In the genomic region with DNA sequence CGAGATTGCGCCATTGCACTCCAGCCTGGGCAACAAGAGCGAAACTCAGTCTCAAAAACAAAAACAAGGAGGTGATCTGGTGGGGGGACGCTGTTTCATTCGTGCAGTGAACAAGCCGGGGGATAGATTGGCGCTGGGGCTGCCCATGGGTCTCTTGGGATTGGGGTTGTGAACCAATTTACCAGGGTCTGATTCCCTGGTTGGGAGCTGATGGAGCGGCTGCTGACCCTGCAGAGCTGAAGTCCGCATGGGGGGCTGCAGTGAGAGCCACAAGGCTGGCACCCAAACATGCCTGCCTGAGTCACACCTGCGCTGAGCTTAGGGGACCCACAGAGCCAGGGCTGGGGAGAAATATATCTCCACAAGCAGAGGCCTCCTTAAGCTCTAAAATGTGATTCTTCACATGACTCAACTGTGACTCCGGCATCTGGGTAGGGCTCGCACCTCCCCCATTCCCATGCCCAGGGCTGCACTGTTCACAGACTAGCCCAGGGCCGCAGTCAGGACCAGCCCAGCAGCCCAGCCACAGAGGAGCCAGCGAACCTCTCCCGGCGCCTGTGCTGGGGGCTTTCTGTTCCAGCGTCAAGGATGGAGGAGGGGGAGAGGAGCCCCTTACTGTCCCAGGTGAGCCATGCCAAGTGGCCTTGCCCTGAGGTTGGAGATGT, we compare ENCODE assay signal across 17 cellular contexts. TPM values are rescaled to one million over a fixed set of nuclear protein-coding genes. Genes with fewer than 3 reads are reported as not detected.
DNase-seq lines count a peak whose midpoint lies in the region; ATAC-seq and TF ChIP-seq lines count a peak whose summit lies in the region.
"Had no signal": no experiment of that assay in that cellular context is flagged by ENCODE, and none has a peak within 500 bp of the region (broad histone marks: within the 10 kb centered on the region; RNA-seq: fewer than 3 reads in every experiment).

No MANE protein-coding gene starts in this region.

- TF ChIP-seq CTCF in PC-3 (conservative IDR thresholded peaks at IDR 0.05; ENCODE audit: low read depth, low read length): no peak
- no peak for TF ChIP-seq CTCF in neural progenitor cell (IDR thresholded peaks at IDR 0.05)

- H3K79me2 ChIP-seq in PC-3 (ENCODE audit: low read length): no peaks in the 10 kb centered on the region
- no peaks in the 10 kb centered on the region for H3K79me2 ChIP-seq in neural progenitor cell (ENCODE audit: low read depth)

- no peaks in the 10 kb centered on the region for H3K9me2 ChIP-seq in PC-3 (replicated peaks; ENCODE audit: low read length)

- POLR2A ChIA-PET in PC-3 (lab: Charles Lee; ENCODE audit: unreplicated experiment): no interaction called here

- H3K9ac ChIP-seq in PC-3 (ENCODE audit: low read length) (peak overlapping the region; percentile 46), neural progenitor cell (no peak overlapping the region)
- H3K9ac ChIP-seq: KMS-11 had no signal

- H3K36me3 ChIP-seq in PC-3 (ENCODE audit: low read depth, low read length) (no peaks in the 10 kb centered on the region), neural progenitor cell (no peaks in the 10 kb centered on the region)

- peaks cover 7% of the 10 kb centered on the region for H3K4me1 Mint-ChIP-seq in neural progenitor cell

- CTCF ChIA-PET in PC-3 (lab: Charles Lee): interaction anchor here (0.6 kb wide), 1 partner anchor 66 kb away, joined by 3 read pairs; no protein-coding TSS in a partner anchor

- peak overlapping the region; percentile 62 for H3K27ac ChIP-seq in PC-3 (ENCODE audit: low read length)
- H3K27ac ChIP-seq in neural progenitor cell: no peak overlapping the region
- H3K27ac ChIP-seq: coronary artery, KMS-11, PC-9 had no signal

- peak overlapping the region; percentile 5; the same call in 1 of the 2 replicates for H3K4me3 ChIP-seq in PC-3 (ENCODE audit: low read length)
- no peak overlapping the region for H3K4me3 ChIP-seq in neural progenitor cell
- H3K4me3 ChIP-seq: coronary artery, PC-9 had no signal

- H4K20me1 ChIP-seq in PC-3 (ENCODE audit: low read length) (no peaks in the 10 kb centered on the region), neural progenitor cell (ENCODE audit: low read depth) (no peaks in the 10 kb centered on the region)

- DNase-seq in ELF-1 (ENCODE audit: low read depth, low spot score) (peak; percentile 75), PC-3 (peak; percentile 83), dedifferentiated amniotic fluid mesenchymal stem cell (ENCODE audit: extremely low spot score) (peak; percentile 31), neural progenitor cell (ENCODE audit: low spot score) (no peak), GDM1 (lab: John Stamatoyannopoulos, UW) (no peak), CD1c-positive myeloid dendritic cell (ENCODE audit: extremely low spot score) (no peak)
- DNase-seq: activated CD4-positive, alpha-beta T cell treated with anti-CD3 and anti-CD28 coated beads for 1 hour; activated effector memory CD4-positive, alpha-beta T cell treated with anti-CD3 and anti-CD28 coated beads, Interleukin-2, amount 50 U/mL, for 16 hours; Calu3; hypothalamus; retina had no signal

- no TSS peak for BruUV-seq in PC-3 (replicated peaks; lab: Mats Ljungman, UMichigan)

- peak overlapping the region; percentile 78 for H3K27ac Mint-ChIP-seq in neural progenitor cell
- H3K27ac Mint-ChIP-seq: type B pancreatic cell had no signal

- intact Hi-C loops in PC-3 (cut with micrococcal nuclease): no loop called here

- no peaks in the 10 kb centered on the region for H3K36me3 Mint-ChIP-seq in neural progenitor cell
- H3K36me3 Mint-ChIP-seq: type B pancreatic cell had no signal

- no peaks in the 10 kb centered on the region for H3K9me3 Mint-ChIP-seq in neural progenitor cell
- H3K9me3 Mint-ChIP-seq: type B pancreatic cell had no signal

- H3K4me2 ChIP-seq in PC-3 (ENCODE audit: low read length) (peak overlapping the region; percentile 73), neural progenitor cell (no peak overlapping the region)
- H3K4me2 ChIP-seq: KMS-11, PC-9 had no signal

- H3K4me1 ChIP-seq in PC-3 (ENCODE audit: insufficient read depth, low read length) (peaks cover 11% of the 10 kb centered on the region), neural progenitor cell (no peaks in the 10 kb centered on the region)

- peaks cover 2% of the 10 kb centered on the region for H3K27me3 Mint-ChIP-seq in neural progenitor cell (ENCODE audit: insufficient read depth, low read depth)
- H3K27me3 Mint-ChIP-seq: type B pancreatic cell had no signal

- H2AFZ ChIP-seq in PC-3 (ENCODE audit: low read length): peak overlapping the region; percentile 67
- H2AFZ ChIP-seq in neural progenitor cell (replicated peaks): no peak overlapping the region
- H2AFZ ChIP-seq: PC-9 had no signal

- H3K27me3 ChIP-seq in PC-3 (ENCODE audit: low read length) (no peaks in the 10 kb centered on the region), neural progenitor cell (no peaks in the 10 kb centered on the region)

- ATAC-seq in PC-3 (peak; percentile 99), HG03342 (IDR thresholded peaks at IDR 0.05; ENCODE audit: unreplicated experiment) (no peak), HG02938 (IDR thresholded peaks at IDR 0.05; ENCODE audit: unreplicated experiment) (no peak)

- H3F3A ChIP-seq in PC-3 (ENCODE audit: low read length, unreplicated experiment) (no peaks in the 10 kb centered on the region), neural progenitor cell (ENCODE audit: low read depth) (no peaks in the 10 kb centered on the region)

- H3K4me3 Mint-ChIP-seq in neural progenitor cell: no peak overlapping the region
- H3K4me3 Mint-ChIP-seq: type B pancreatic cell had no signal

- H3K9me3 ChIP-seq in PC-3 (ENCODE audit: low read length) (no peaks in the 10 kb centered on the region), neural progenitor cell (ENCODE audit: low read depth) (no peaks in the 10 kb centered on the region)

RNA-seq across cellular contexts. Expression of gene TSPAN10, which starts 5.0 kb away (rescaled TPM):
- total RNA-seq in PC-3 (2014; rRNA removed): 3.5 and 3.9 TPM in 2 replicates
- total RNA-seq in neural progenitor cell (ENCODE audit: low replicate concordance): 0.93 and 2.2 TPM in 2 replicates

RNA-seq across cellular contexts. Expression of gene NPLOC4, which starts 5.0 kb away (rescaled TPM):
- total RNA-seq in PC-3 (2014; rRNA removed) (109 and 133 TPM in 2 replicates), neural progenitor cell (ENCODE audit: low replicate concordance) (44.1 and 58.7 TPM in 2 replicates)

RNA-seq across cellular contexts. Expression of gene PDE6G, which starts 14.4 kb away (rescaled TPM):
- total RNA-seq in PC-3 (2014; rRNA removed): 3.0 TPM in 1 of 2 replicates, not detected in the other
- not detected in 2 replicates for total RNA-seq in neural progenitor cell (ENCODE audit: low replicate concordance)
- total RNA-seq: Calu3 had no signal

RNA-seq across cellular contexts. Expression of gene OXLD1, which starts 24.4 kb away (rescaled TPM):
- total RNA-seq in PC-3 (2014; rRNA removed) (46.7 and 68.9 TPM in 2 replicates), neural progenitor cell (ENCODE audit: low replicate concordance) (11.9 and 51.4 TPM in 2 replicates)

RNA-seq across cellular contexts. Expression of gene CCDC137, which starts 24.6 kb away (rescaled TPM):
- total RNA-seq in PC-3 (2014; rRNA removed): 49.9 and 71.0 TPM in 2 replicates
- 22.4 and 27.8 TPM in 2 replicates for total RNA-seq in neural progenitor cell (ENCODE audit: low replicate concordance)

Comparison
In these comparisons a context has a peak if more than half of its experiments do, and no peak if none do; other contexts are left out.
1. DNase-seq: peak in ELF-1 (single experiment), PC-3 (single experiment) and dedifferentiated amniotic fluid mesenchymal stem cell (single experiment); none in neural progenitor cell (single experiment), GDM1 (single experiment) and CD1c-positive myeloid dendritic cell (single experiment).